Comparison of ENCODE assay signal across 8 cellular contexts in genomic region chr3:9843715-9844438, GRCh38. TPM values are rescaled to one million over a fixed set of nuclear protein-coding genes. Genes with fewer than 3 reads are reported as not detected.
DNase-seq lines count a peak whose midpoint lies in the region; ATAC-seq and TF ChIP-seq lines count a peak whose summit lies in the region.

Gene RPUSD3, minus strand, starts transcription at chr3:9844008. Its CDS starts 18 bp downstream, at chr3:9843990.

- TF ChIP-seq CTCF in Panc1 (IDR thresholded peaks at IDR 0.05): no peak

- H3K9ac ChIP-seq in muscle layer of colon (ENCODE audit: low read length): peak within 1 kb of the TSS; percentile 60

- DNase-seq in DMS 273 treated with DMSO at 0.1 percent for 48 hours (lab: John Stamatoyannopoulos, UW) (peak; percentile 52), Panc1 (ENCODE audit: low read depth, low spot score) (peak; percentile 69)
- peak; percentile 97 for DNase-seq in activated T-cell treated with anti-CD3 and anti-CD28 coated beads, Interleukin-2, amount 50 U/mL, for 4 hours
- peak; percentile 94 for DNase-seq in stimulated activated CD8-positive, alpha-beta memory T cell treated with anti-CD3 and anti-CD28 coated beads, Interleukin-7, amount 100 ng/mL, for 24 hours (ENCODE audit: low read depth)

- no peaks in the 10 kb centered on the region for H3K9me3 Mint-ChIP-seq in IgD-negative memory B cell
- H3K9me3 Mint-ChIP-seq in activated T-cell treated with anti-CD3 and anti-CD28 coated beads, Interleukin-2, amount 50 U/mL, for 4 hours: no peaks in the 10 kb centered on the region

- H3K4me3 ChIP-seq in Panc1 (ENCODE audit: low read depth in 2 of 2, low read length in 2 of 2) (peak within 1 kb of the TSS; percentile 68 to 81), esophagus (ENCODE audit: low read depth in 1 of 2, low read length in 2 of 2) (peak within 1 kb of the TSS; percentile 58 to 86), muscle layer of colon (ENCODE audit: low read depth in 1 of 2, low read length in 2 of 2) (peak within 1 kb of the TSS; percentile 64 to 86)

- H3K27ac ChIP-seq in Panc1 (ENCODE audit: low read length) (peak within 1 kb of the TSS; percentile 87), esophagus (ENCODE audit: low read depth in 2 of 2, low read length in 1 of 2) (peak within 1 kb of the TSS; percentile 83 to 91), muscle layer of colon (ENCODE audit: low read depth, low read length) (peak within 1 kb of the TSS; percentile 83)

- intact Hi-C loops in Panc1 (cut with micrococcal nuclease; ENCODE audit: unreplicated experiment): loop anchor here (10.0 kb wide), 1 partner anchor 81 kb away; no protein-coding TSS in a partner anchor

- H3K27me3 ChIP-seq in Panc1 (ENCODE audit: control insufficient read depth, insufficient read depth, low read length) (no peaks in the 10 kb centered on the region), esophagus (ENCODE audit: control insufficient read depth in 1 of 2, insufficient read depth in 2 of 2, low read length in 2 of 2) (no peaks in the 10 kb centered on the region), muscle layer of colon (ENCODE audit: control insufficient read depth in 1 of 2, insufficient read depth in 2 of 2, low read length in 2 of 2) (no peaks in the 10 kb centered on the region)

- 0 to 1% methylated on average over 42 of the region's 42 CpGs for WGBS in esophagus, 2 donors

- H3K27ac Mint-ChIP-seq in IgD-negative memory B cell: peak within 1 kb of the TSS; percentile 67 to 97 (median 85)

- POLR2A ChIA-PET in Panc1 (lab: Charles Lee): no interaction called here

- in situ Hi-C loops in Panc1 (cut with HindIII; ENCODE audit: low pct_unique_long_range_greater_than_20kb, low sequenced_read_pairs): no loop called here

- H3K27me3 Mint-ChIP-seq in IgD-negative memory B cell: no peaks in the 10 kb centered on the region
- no peaks in the 10 kb centered on the region for H3K27me3 Mint-ChIP-seq in activated T-cell treated with anti-CD3 and anti-CD28 coated beads, Interleukin-2, amount 50 U/mL, for 4 hours (ENCODE audit: low read depth)

- H3K4me1 Mint-ChIP-seq in IgD-negative memory B cell: peaks cover 6 to 13% (median 9%) of the 10 kb centered on the region in 3 donors
- H3K4me1 Mint-ChIP-seq in activated T-cell treated with anti-CD3 and anti-CD28 coated beads, Interleukin-2, amount 50 U/mL, for 4 hours (ENCODE audit: low read depth): peaks cover 32% of the 10 kb centered on the region

- H3K4me3 Mint-ChIP-seq in IgD-negative memory B cell: peak within 1 kb of the TSS; percentile 98 to 99 (median 98)
- peak within 1 kb of the TSS; percentile 99 for H3K4me3 Mint-ChIP-seq in activated T-cell treated with anti-CD3 and anti-CD28 coated beads, Interleukin-2, amount 50 U/mL, for 4 hours

- no peaks in the 10 kb centered on the region for H3K4me1 ChIP-seq in Panc1 (ENCODE audit: control insufficient read depth, insufficient read depth, low read length)
- H3K4me1 ChIP-seq in esophagus (ENCODE audit: control insufficient read depth in 2 of 2, insufficient read depth in 2 of 2, low read length in 1 of 2): peaks cover 0 to 5% of the 10 kb centered on the region in 2 donors
- H3K4me1 ChIP-seq in muscle layer of colon (ENCODE audit: insufficient read depth, low read length): peaks cover 13% of the 10 kb centered on the region

- CTCF ChIA-PET in Panc1 (lab: Charles Lee): interaction anchor here (0.6 to 1.5 kb wide), 2 partner anchors 89 to 102 kb away, joined by 6 to 7 read pairs; no protein-coding TSS in a partner anchor

- ATAC-seq in GM21528 (IDR thresholded peaks at IDR 0.05; ENCODE audit: low FRiP score, unreplicated experiment): peak; percentile 94
- ATAC-seq in Panc1: peak; percentile 99
- peak; percentile 99 for ATAC-seq in activated T-cell treated with anti-CD3 and anti-CD28 coated beads, Interleukin-2, amount 50 U/mL, for 4 hours

- H3K9me3 ChIP-seq in Panc1 (ENCODE audit: control insufficient read depth, insufficient read depth, low read depth, low read length) (no peaks in the 10 kb centered on the region), esophagus (ENCODE audit: control insufficient read depth in 2 of 2, insufficient read depth in 1 of 2, low read depth in 1 of 2, low read length in 1 of 2) (no peaks in the 10 kb centered on the region), muscle layer of colon (ENCODE audit: low read length) (no peaks in the 10 kb centered on the region)

- BruUV-seq in Panc1 (replicated peaks; lab: Mats Ljungman, UMichigan): no TSS peak

- H3K36me3 ChIP-seq in Panc1 (ENCODE audit: control insufficient read depth, insufficient read depth, low read length) (no peaks in the 10 kb centered on the region; the same call in 1 of the 2 replicates), esophagus (ENCODE audit: control insufficient read depth in 2 of 2, insufficient read depth in 2 of 2, low read length in 1 of 2) (peaks cover 0 to 7% of the 10 kb centered on the region in 2 donors), muscle layer of colon (ENCODE audit: insufficient read depth, low read length) (peaks cover 25% of the 10 kb centered on the region)

- no peaks in the 10 kb centered on the region for H3K36me3 Mint-ChIP-seq in IgD-negative memory B cell
- H3K36me3 Mint-ChIP-seq in activated T-cell treated with anti-CD3 and anti-CD28 coated beads, Interleukin-2, amount 50 U/mL, for 4 hours (ENCODE audit: insufficient read depth): peaks cover 19% of the 10 kb centered on the region

RNA-seq across cellular contexts. Expression of gene RPUSD3, which starts in this region (rescaled TPM):
- polyA plus RNA-seq in IgD-negative memory B cell (57.9 TPM), esophagus (10 to 100 TPM; 30.7 to 31.6 TPM)
- total RNA-seq in Panc1 (2021; ENCODE audit: unreplicated experiment): 40.4 TPM
- polyA plus RNA-seq in Panc1 (2012; ENCODE audit: insufficient read length): 33.4 TPM
- total RNA-seq in activated T-cell treated with anti-CD3 and anti-CD28 coated beads, Interleukin-2, amount 50 U/mL, for 4 hours: 10 to 100 TPM; 56.5 to 70.3 (median 69.0) TPM

Comparison
In these comparisons a context has a peak if more than half of its experiments do, and no peak if none do; other contexts are left out.
1. Peak in every context shown above with its lines: DNase-seq, ATAC-seq, H3K4me3 ChIP-seq and H3K27ac ChIP-seq.